Comparison of ENCODE assay signal across 9 cellular contexts in genomic region chr9:78103971-78104433, GRCh38.
DNase-seq lines count a peak whose midpoint lies in the region; ATAC-seq, FAIRE-seq and TF ChIP-seq lines count a peak whose summit lies in the region.
"Had no signal": no experiment of that assay in that cellular context is flagged by ENCODE, and none has a peak within 500 bp of the region (broad histone marks: within the 10 kb centered on the region; RNA-seq: fewer than 3 reads in every experiment).

No MANE protein-coding gene starts in this region.

- no peak for DNase-seq in GM12892 (ENCODE audit: insufficient read length)
- DNase-seq in MM.1S, result peak; percentile 75
- DNase-seq in islet precursor cell, result no peak
- DNase-seq in germinal center (ENCODE audit: low spot score), result no peak
- DNase-seq in erythroblast (lab: John Stamatoyannopoulos, UW), result no peak
- no peak for DNase-seq in activated CD4-positive, CD25-positive, alpha-beta regulatory T cell treated with anti-CD3 and anti-CD28 coated beads, Interleukin-2, amount 50 U/mL, for 72 hours

- peak; percentile 89 for ATAC-seq in GM21576 (IDR thresholded peaks at IDR 0.05; ENCODE audit: unreplicated experiment)

- no peak overlapping the region for H3K4me3 Mint-ChIP-seq in dendritic cell treated with granulocyte-macrophage colony-stimulating factor and Interleukin-4, amounts not matched to agents 40 ng/mL and 50 ng/mL, for 4 days

- no peaks in the 10 kb centered on the region for H3K79me2 ChIP-seq in MM.1S (ENCODE audit: low read length)

- H3K36me3 ChIP-seq in MM.1S (replicated peaks; ENCODE audit: insufficient read depth, low read length), result no peaks in the 10 kb centered on the region

- no peak overlapping the region for H3K9ac ChIP-seq in MM.1S (ENCODE audit: low read length)
- H3K9ac ChIP-seq: KMS-11 had no signal

- H3K36me3 Mint-ChIP-seq in dendritic cell treated with granulocyte-macrophage colony-stimulating factor and Interleukin-4, amounts not matched to agents 40 ng/mL and 50 ng/mL, for 4 days (ENCODE audit: low read depth), result peaks cover 7% of the 10 kb centered on the region

- intact Hi-C loops in dendritic cell treated with granulocyte-macrophage colony-stimulating factor and Interleukin-4, amounts not matched to agents 40 ng/mL and 50 ng/mL, for 4 days (cut with micrococcal nuclease), result no loop called here

- no peaks in the 10 kb centered on the region for H3K27me3 ChIP-seq in MM.1S (replicated peaks; ENCODE audit: insufficient read depth, low read length)

- FAIRE-seq in GM12892 (lab: Jason Lieb, UNC), result peak; percentile 44

- 0 out of 2 replicates have a peak overlapping the region, but pooled peaks have one; percentile 2 for H2AFZ ChIP-seq in MM.1S (ENCODE audit: low read length)

- peak overlapping the region; percentile 1; the same call in 1 of the 2 replicates for H3K27ac ChIP-seq in MM.1S (ENCODE audit: low read length)
- H3K27ac ChIP-seq: KMS-11 had no signal

- H3K4me1 Mint-ChIP-seq in dendritic cell treated with granulocyte-macrophage colony-stimulating factor and Interleukin-4, amounts not matched to agents 40 ng/mL and 50 ng/mL, for 4 days (ENCODE audit: low read depth), result peaks cover 49% of the 10 kb centered on the region

- TF ChIP-seq POLR2A in GM12892 (IDR thresholded peaks at IDR 0.05; ENCODE audit: low read depth, low read length) (no peak), erythroblast (IDR thresholded peaks at IDR 0.05; ENCODE audit: low read length) (no peak)

- H3K4me3 ChIP-seq in MM.1S (ENCODE audit: low read length), result peak overlapping the region; percentile 12; the same call in 1 of the 2 replicates

- peak overlapping the region; percentile 76 for H3K4me2 ChIP-seq in MM.1S (ENCODE audit: low read depth, low read length)
- H3K4me2 ChIP-seq: KMS-11 had no signal

- H3K27me3 Mint-ChIP-seq in dendritic cell treated with granulocyte-macrophage colony-stimulating factor and Interleukin-4, amounts not matched to agents 40 ng/mL and 50 ng/mL, for 4 days, result no peaks in the 10 kb centered on the region

- H3K9me2 ChIP-seq in MM.1S (replicated peaks; ENCODE audit: insufficient read depth, low read length), result no peaks in the 10 kb centered on the region

- peak overlapping the region; percentile 74 for H3K27ac Mint-ChIP-seq in dendritic cell treated with granulocyte-macrophage colony-stimulating factor and Interleukin-4, amounts not matched to agents 40 ng/mL and 50 ng/mL, for 4 days

- no peaks in the 10 kb centered on the region for H4K20me1 ChIP-seq in MM.1S (ENCODE audit: insufficient read depth, low read length)

- peaks cover 16% of the 10 kb centered on the region for H3K9me3 Mint-ChIP-seq in dendritic cell treated with granulocyte-macrophage colony-stimulating factor and Interleukin-4, amounts not matched to agents 40 ng/mL and 50 ng/mL, for 4 days

- H3K9me3 ChIP-seq in MM.1S (replicated peaks; ENCODE audit: insufficient read depth, low read length), result no peaks in the 10 kb centered on the region

- H3K4me1 ChIP-seq in MM.1S (ENCODE audit: low read length), result peaks cover 12% of the 10 kb centered on the region

- peaks cover 4% of the 10 kb centered on the region; the same call in 1 of the 2 replicates for H3F3A ChIP-seq in MM.1S (ENCODE audit: insufficient read depth, low read length)

- no peak for TF ChIP-seq CTCF in MM.1S (IDR thresholded peaks at IDR 0.05; ENCODE audit: low read length)
